In genomic region chr18:34803877-34804276, GRCh38 we compare ENCODE assay signal across 28 cellular contexts.
"Had no signal": no experiment of that assay in that cellular context is flagged by ENCODE, and none has a peak within 500 bp of the region (broad histone marks: within the 10 kb centered on the region; RNA-seq: fewer than 3 reads in every experiment).

No MANE protein-coding gene starts in this region.

- DNase-seq: Karpas-422, KBM-7, MM.1S, MV-4-11, NCI-H1092, NCI-H1105, NCI-H1417 treated with DMSO at 0.1 percent for 48 hours, NCI-H1436 treated with DMSO at 0.1 percent for 48 hours, NCI-H1694 treated with DMSO at 0.1 percent for 48 hours, NCI-H187 treated with DMSO at 0.1 percent for 48 hours, NCI-H2029, NCI-H2171 treated with DMSO at 0.1 percent for 48 hours, NCI-H345, NCI-H446, NCI-H510A treated with DMSO at 0.1 percent for 48 hours, NCI-H524 treated with DMSO at 0.1 percent for 48 hours, NCI-H526 treated with DMSO at 0.1 percent for 48 hours, NCI-H774, PC-9, SHP77, SIG-M5, SJCRH30 had no signal

- H3K4me3 ChIP-seq: PC-9, SJCRH30, SK-N-MC had no signal

- ATAC-seq: Panc1, Right ventricle myocardium inferior, SK-N-SH treated with all-trans-retinoic acid at 6 μM for 48 hours had no signal

- H3K9me3 ChIP-seq: SJCRH30 had no signal

- H3K36me3 ChIP-seq: SJCRH30 had no signal

- H3K9ac ChIP-seq: KMS-11 had no signal

- H3K4me2 ChIP-seq: KMS-11, PC-9 had no signal

- H2AFZ ChIP-seq: PC-9 had no signal

- H3K27me3 ChIP-seq: SJCRH30 had no signal

- H3K4me1 ChIP-seq: SJCRH30 had no signal

- H3K27ac ChIP-seq: KMS-11, PC-9, RWPE1, SJCRH30, SK-N-MC had no signal
